ENCODE assay signal across 16 cellular contexts in genomic region chr13:31138515-31138914, GRCh38. TPM values are rescaled to one million over a fixed set of nuclear protein-coding genes. Genes with fewer than 3 reads are reported as not detected.
DNase-seq lines count a peak whose midpoint lies in the region; ATAC-seq, FAIRE-seq and TF ChIP-seq lines count a peak whose summit lies in the region.
"Had no signal": no experiment of that assay in that cellular context is flagged by ENCODE, and none has a peak within 500 bp of the region (broad histone marks: within the 10 kb centered on the region; RNA-seq: fewer than 3 reads in every experiment).

No MANE protein-coding gene starts in this region.

- BruUV-seq in PC-3 (replicated peaks; lab: Mats Ljungman, UMichigan) = no TSS peak

- H3K79me2 ChIP-seq in PC-3 (ENCODE audit: low read length) = peaks cover 15% of the 10 kb centered on the region; the same call in 1 of the 2 replicates

- H3K9me3 ChIP-seq in PC-3 (ENCODE audit: low read length) (no peaks in the 10 kb centered on the region), sigmoid colon (no peaks in the 10 kb centered on the region)
- H3K9me3 ChIP-seq: BE2C had no signal

- DNase-seq in D721Med (ENCODE audit: insufficient read length, low spot score) (no peak), PC-3 (peak; percentile 9), head of caudate nucleus (no peak), GM19240 (ENCODE audit: insufficient read length, low spot score) (no peak), sigmoid colon (no peak)
- no peak for DNase-seq in activated naive CD8-positive, alpha-beta T cell treated with anti-CD3 and anti-CD28 coated beads, Interleukin-2, amount 50 U/mL, for 24 hours
- DNase-seq: BE2C; CD8-positive, alpha-beta memory T cell; HFFc6; KBM-7; NCI-H1048; NCI-H2107; NCI-H345; NCI-H69 had no signal

- no peak overlapping the region for H3K4me2 ChIP-seq in PC-3 (ENCODE audit: low read length)

- H4K20me1 ChIP-seq in PC-3 (ENCODE audit: low read length) = 0 out of 2 replicates have a peak, but pooled peaks cover 10% of the 10 kb centered on the region

- peak; percentile 21 for FAIRE-seq in D721Med (lab: Jason Lieb, UNC)
- FAIRE-seq: H1 had no signal

- TF ChIP-seq POLR2A in sigmoid colon (IDR thresholded peaks at IDR 0.05) = no peak

- no peak for TF ChIP-seq EP300 in sigmoid colon (IDR thresholded peaks at IDR 0.05)

- H3K9me3 Mint-ChIP-seq in activated naive CD8-positive, alpha-beta T cell treated with anti-CD3 and anti-CD28 coated beads, Interleukin-2, amount 50 U/mL, for 24 hours = no peaks in the 10 kb centered on the region
- H3K9me3 Mint-ChIP-seq: CD8-positive, alpha-beta memory T cell; HFFc6 had no signal

- TF ChIP-seq CTCF in D721Med (IDR thresholded peaks at IDR 0.05; ENCODE audit: insufficient read depth, missing control alignments) (no peak), PC-3 (conservative IDR thresholded peaks at IDR 0.05; ENCODE audit: low read depth, low read length) (no peak), sigmoid colon (IDR thresholded peaks at IDR 0.05) (no peak)

- H3K4me3 ChIP-seq in PC-3 (ENCODE audit: low read length) = no peak overlapping the region
- no peak overlapping the region for H3K4me3 ChIP-seq in sigmoid colon

- POLR2A ChIA-PET in PC-3 (lab: Charles Lee; ENCODE audit: unreplicated experiment) = no interaction called here

- H3K27ac Mint-ChIP-seq in activated naive CD8-positive, alpha-beta T cell treated with anti-CD3 and anti-CD28 coated beads, Interleukin-2, amount 50 U/mL, for 24 hours = peak overlapping the region; percentile 63
- H3K27ac Mint-ChIP-seq: HFFc6 had no signal

- 89 to 93% methylated on average over 3 of the region's 3 CpGs for WGBS in sigmoid colon, 2 donors

- H3K36me3 ChIP-seq in PC-3 (ENCODE audit: low read depth, low read length) (peaks cover 73% of the 10 kb centered on the region), sigmoid colon (peaks cover 23 to 83% (median 27%) of the 10 kb centered on the region in 4 donors)

- intact Hi-C loops in PC-3 (cut with micrococcal nuclease) = loop anchor here (2.0 kb wide), 1 partner anchor 22 kb away; the partner anchor contains the start of gene HSPH1
- intact Hi-C loops in head of caudate nucleus (cut with DNase I) = no loop called here
- intact Hi-C loops in sigmoid colon (cut with DNase I) = no loop called here

- no peak overlapping the region for H3K4me3 Mint-ChIP-seq in activated naive CD8-positive, alpha-beta T cell treated with anti-CD3 and anti-CD28 coated beads, Interleukin-2, amount 50 U/mL, for 24 hours
- H3K4me3 Mint-ChIP-seq: CD8-positive, alpha-beta memory T cell; HFFc6 had no signal

- no peak overlapping the region for H2AFZ ChIP-seq in PC-3 (ENCODE audit: low read length)

- CTCF ChIA-PET in PC-3 (lab: Charles Lee) = no interaction called here

- H3K4me1 ChIP-seq in PC-3 (ENCODE audit: insufficient read depth, low read length) (no peaks in the 10 kb centered on the region), sigmoid colon (no peaks in the 10 kb centered on the region)

- ATAC-seq in PC-3 (peak; percentile 70), esophagus mucosa (peak; percentile 59)
- no peak for ATAC-seq in activated naive CD8-positive, alpha-beta T cell treated with anti-CD3 and anti-CD28 coated beads, Interleukin-2, amount 50 U/mL, for 24 hours

- no peak overlapping the region for H3K9ac ChIP-seq in PC-3 (ENCODE audit: low read length)

- peaks cover 41% of the 10 kb centered on the region for H3K4me1 Mint-ChIP-seq in activated naive CD8-positive, alpha-beta T cell treated with anti-CD3 and anti-CD28 coated beads, Interleukin-2, amount 50 U/mL, for 24 hours

- no peaks in the 10 kb centered on the region for H3K27me3 Mint-ChIP-seq in activated naive CD8-positive, alpha-beta T cell treated with anti-CD3 and anti-CD28 coated beads, Interleukin-2, amount 50 U/mL, for 24 hours
- H3K27me3 Mint-ChIP-seq: CD8-positive, alpha-beta memory T cell had no signal

- H3K36me3 Mint-ChIP-seq in activated naive CD8-positive, alpha-beta T cell treated with anti-CD3 and anti-CD28 coated beads, Interleukin-2, amount 50 U/mL, for 24 hours (ENCODE audit: low read depth) = peaks cover 87% of the 10 kb centered on the region

- H3K9me2 ChIP-seq in PC-3 (replicated peaks; ENCODE audit: low read length) = no peaks in the 10 kb centered on the region

- H3F3A ChIP-seq in PC-3 (ENCODE audit: low read length, unreplicated experiment) = no peaks in the 10 kb centered on the region

- H3K27ac ChIP-seq in PC-3 (ENCODE audit: low read length) (no peak overlapping the region), sigmoid colon (no peak overlapping the region)

- no peaks in the 10 kb centered on the region for H3K27me3 ChIP-seq in PC-3 (ENCODE audit: low read length)
- H3K27me3 ChIP-seq in sigmoid colon = no peaks in the 10 kb centered on the region
- H3K27me3 ChIP-seq: BE2C had no signal

RNA-seq across cellular contexts. Expression of gene HSPH1, which starts 23.2 kb away (rescaled TPM):
- total RNA-seq in PC-3 (2014; rRNA removed) (83.7 and 102 TPM in 2 replicates), esophagus mucosa (61.5 TPM), sigmoid colon (10 to 100 TPM; 30.7 to 41.5 (median 33.7) TPM)
- 10 to 100 TPM; 12.0 to 26.1 (median 15.5) TPM for polyA plus RNA-seq in sigmoid colon
